Comparison of ENCODE assay signal across 8 cellular contexts in genomic region chr4:140012688-140013087, GRCh38.
DNase-seq lines count a peak whose midpoint lies in the region; ATAC-seq and TF ChIP-seq lines count a peak whose summit lies in the region.

No MANE protein-coding gene starts in this region.

- H3K9me3 ChIP-seq in SJSA1 (replicated peaks) (no peaks in the 10 kb centered on the region), aorta (ENCODE audit: control insufficient read depth, low read length) (no peaks in the 10 kb centered on the region)

- TF ChIP-seq CTCF in GM12873 (IDR thresholded peaks at IDR 0.05; ENCODE audit: insufficient read depth, low read depth, low read length, missing control alignments), result peak; percentile 39

- WGBS in aorta, 2 donors, result 14 to 15% methylated on average over 6 of the region's 6 CpGs

- H3K4me1 ChIP-seq in SJSA1 (replicated peaks) (peaks cover 21% of the 10 kb centered on the region), aorta (ENCODE audit: control insufficient read depth in 1 of 2, insufficient read depth in 2 of 2, low read length in 2 of 2) (no peaks in the 10 kb centered on the region)

- H3K36me3 Mint-ChIP-seq in activated naive CD4-positive, alpha-beta T cell treated with anti-CD3 and anti-CD28 coated beads for 36 hours (ENCODE audit: low read depth), result no peaks in the 10 kb centered on the region

- H3K27ac ChIP-seq in SJSA1 (no peak overlapping the region), aorta (ENCODE audit: low read depth in 1 of 2, low read length in 2 of 2) (no peak overlapping the region)

- H3K9me3 Mint-ChIP-seq in activated naive CD4-positive, alpha-beta T cell treated with anti-CD3 and anti-CD28 coated beads for 36 hours, result no peaks in the 10 kb centered on the region

- H3K27ac Mint-ChIP-seq in activated naive CD4-positive, alpha-beta T cell treated with anti-CD3 and anti-CD28 coated beads for 36 hours, result no peak overlapping the region

- H3K27me3 Mint-ChIP-seq in activated naive CD4-positive, alpha-beta T cell treated with anti-CD3 and anti-CD28 coated beads for 36 hours (ENCODE audit: low read depth), result peaks cover 1% of the 10 kb centered on the region

- intact Hi-C loops in activated naive CD4-positive, alpha-beta T cell treated with anti-CD3 and anti-CD28 coated beads for 36 hours (cut with micrococcal nuclease), result loop anchor here (1.0 to 2.0 kb wide), 9 partner anchors 37 to 839 kb away; partner anchors contain the start of gene MAML3
- intact Hi-C loops in posterior cingulate gyrus (cut with DNase I) (loop anchor here (1.0 to 2.0 kb wide), 3 partner anchors 138 to 314 kb away; no protein-coding TSS in a partner anchor), aorta (cut with DNase I) (loop anchor here (5.0 to 10.0 kb wide), 4 partner anchors 140 to 312 kb away; partner anchors contain the start of gene MAML3 (in 2 of the 2))

- H3K36me3 ChIP-seq in SJSA1 (no peaks in the 10 kb centered on the region), aorta (ENCODE audit: control insufficient read depth in 1 of 2, insufficient read depth in 2 of 2, low read length in 1 of 2) (no peaks in the 10 kb centered on the region)

- H3K4me3 ChIP-seq in SJSA1, result no peak overlapping the region
- no peak overlapping the region for H3K4me3 ChIP-seq in aorta (ENCODE audit: low read length in 2 of 2)

- peak; percentile 71 for ATAC-seq in aorta (ENCODE audit: low FRiP score)
- ATAC-seq in HG03135 (IDR thresholded peaks at IDR 0.05; ENCODE audit: unreplicated experiment), result no peak

- H3K4me3 Mint-ChIP-seq in activated naive CD4-positive, alpha-beta T cell treated with anti-CD3 and anti-CD28 coated beads for 36 hours, result no peak overlapping the region

- peak; percentile 66 for TF ChIP-seq RAD21 in Ishikawa (IDR thresholded peaks at IDR 0.05; ENCODE audit: low read depth)

- H3K27me3 ChIP-seq in SJSA1 (replicated peaks) (no peaks in the 10 kb centered on the region), aorta (ENCODE audit: control insufficient read depth in 1 of 2, insufficient read depth in 2 of 2, low read length in 1 of 2) (no peaks in the 10 kb centered on the region)

- peaks cover 8% of the 10 kb centered on the region for H3K4me1 Mint-ChIP-seq in activated naive CD4-positive, alpha-beta T cell treated with anti-CD3 and anti-CD28 coated beads for 36 hours (ENCODE audit: low read depth)

- CTCF ChIA-PET in activated naive CD4-positive, alpha-beta T cell treated with anti-CD3 and anti-CD28 coated beads for 36 hours (lab: Charles Lee), result interaction anchor here (0.6 to 3.8 kb wide), 16 partner anchors 8 to 347 kb away, joined by 3 to 53 read pairs (median 4); no protein-coding TSS in a partner anchor

- TF ChIP-seq EP300 in Ishikawa (IDR thresholded peaks at IDR 0.05; ENCODE audit: borderline replicate concordance), result no peak

- DNase-seq in SJSA1 (ENCODE audit: low read depth in 1 of 2, low spot score in 2 of 2) (peak; percentile 64 to 70), germinal center (ENCODE audit: low spot score) (peak; percentile 25), posterior cingulate gyrus (peak in 6 of 10 donors; percentile 15 to 85 (median 51)), aorta (peak in 1 of 2 donors; percentile 62)
- peak; percentile 69 for DNase-seq in activated naive CD4-positive, alpha-beta T cell treated with anti-CD3 and anti-CD28 coated beads for 36 hours

TF ChIP-seq in Ishikawa, 13 proteins besides CTCF, POLR2A, EP300 and RAD21:
- TF ChIP-seq USF1 (IDR thresholded peaks at IDR 0.05) (no peak), NFIC (IDR thresholded peaks at IDR 0.05) (no peak), FOXM1 (IDR thresholded peaks at IDR 0.05; ENCODE audit: borderline replicate concordance, low read depth) (no peak), EGR1 (IDR thresholded peaks at IDR 0.05) (no peak), TAF1 (IDR thresholded peaks at IDR 0.05; ENCODE audit: low read depth) (no peak), YY1 (IDR thresholded peaks at IDR 0.05; ENCODE audit: low read depth) (no peak), CEBPB (IDR thresholded peaks at IDR 0.05) (no peak), CREB1 (IDR thresholded peaks at IDR 0.05; ENCODE audit: low read depth) (no peak), TEAD4 (IDR thresholded peaks at IDR 0.05) (no peak), REST (IDR thresholded peaks at IDR 0.05; ENCODE audit: low read depth) (no peak), ZBTB7A (IDR thresholded peaks at IDR 0.05; ENCODE audit: low read depth) (no peak), TCF12 (IDR thresholded peaks at IDR 0.05; ENCODE audit: low read depth) (no peak)
- TF ChIP-seq, protein P1, sequence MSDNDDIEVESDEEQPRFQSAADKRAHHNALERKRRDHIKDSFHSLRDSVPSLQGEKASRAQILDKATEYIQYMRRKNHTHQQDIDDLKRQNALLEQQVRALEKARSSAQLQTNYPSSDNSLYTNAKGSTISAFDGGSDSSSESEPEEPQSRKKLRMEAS (IDR thresholded peaks at IDR 0.05), result no peak
TF ChIP-seq in Ishikawa: peak in this region for 0.
